Comparison of ENCODE assay signal across 9 cellular contexts in genomic region chr17:31548709-31549108, GRCh38.
DNase-seq lines count a peak whose midpoint lies in the region; ATAC-seq, FAIRE-seq and TF ChIP-seq lines count a peak whose summit lies in the region.
"Had no signal": no experiment of that assay in that cellular context is flagged by ENCODE, and none has a peak within 500 bp of the region (broad histone marks: within the 10 kb centered on the region; RNA-seq: fewer than 3 reads in every experiment).

No MANE protein-coding gene starts in this region.

- H3K9ac ChIP-seq in K562 (ENCODE audit: insufficient read depth in 1 of 2, low read depth in 2 of 2, low read length in 2 of 2): peak overlapping the region; percentile 38 to 87; a peak in 3 of 4 replicates

- peaks cover 7% of the 10 kb centered on the region; the same call in 2 of the 3 replicates for H3K79me2 ChIP-seq in K562 (ENCODE audit: control insufficient read depth, insufficient read depth, low read length)

- H3K4me1 ChIP-seq in K562 (replicated peaks in 1 of 2; ENCODE audit: control insufficient read depth in 2 of 2, insufficient read depth in 2 of 2, low read length in 2 of 2): peaks cover 3 to 9% of the 10 kb centered on the region in 2 experiments; a peak in 4 of 5 replicates

- peak overlapping the region; percentile 94; the same call in 2 of the 3 replicates for H3K27ac ChIP-seq in K562 (ENCODE audit: extremely low read depth, low read depth, low read length)

- CTCF ChIA-PET in K562 (lab: Yijun Ruan, JAX; ENCODE audit: low intra/inter-chr PET ratio): no interaction called here

- no peaks in the 10 kb centered on the region for H3K36me3 Mint-ChIP-seq in activated naive CD4-positive, alpha-beta T cell treated with anti-CD3 and anti-CD28 coated beads, Interleukin-2, amount 50 U/mL, for 24 hours
- no peaks in the 10 kb centered on the region for H3K36me3 Mint-ChIP-seq in memory B cell

- H3K9me3 ChIP-seq in K562 (replicated peaks; ENCODE audit: control insufficient read depth, insufficient read depth, low read depth, low read length): no peaks in the 10 kb centered on the region

- BruUV-seq in K562 (replicated peaks; lab: Mats Ljungman, UMichigan): TSS peak; percentile 88

- POLR2A ChIA-PET in K562 (lab: Yijun Ruan, JAX): interaction anchor here (0.7 to 1.5 kb wide), 2 partner anchors 8 to 14 kb away, joined by 3 read pairs; no protein-coding TSS in a partner anchor

- intact Hi-C loops in K562 (cut with micrococcal nuclease): no loop called here

- ATAC-seq in K562 (peak; percentile 25; the same call in 2 of the 3 replicates), memory B cell (ENCODE audit: low read depth) (no peak), HG02981 (IDR thresholded peaks at IDR 0.05; ENCODE audit: unreplicated experiment) (no peak), HG03460 (IDR thresholded peaks at IDR 0.05; ENCODE audit: unreplicated experiment) (no peak), GM21360 (IDR thresholded peaks at IDR 0.05; ENCODE audit: unreplicated experiment) (no peak)

- WGBS in K562 (ENCODE audit: insufficient coverage, low coverage, missing lambda C conversion rate): 43% methylated on average over 5 of the region's 5 CpGs

- peak overlapping the region; percentile 92 for H3K27ac Mint-ChIP-seq in activated naive CD4-positive, alpha-beta T cell treated with anti-CD3 and anti-CD28 coated beads, Interleukin-2, amount 50 U/mL, for 24 hours
- no peak overlapping the region for H3K27ac Mint-ChIP-seq in memory B cell

- peak overlapping the region; percentile 97 for H3K4me3 ChIP-seq in K562

- peaks cover 22% of the 10 kb centered on the region for H3K4me1 Mint-ChIP-seq in activated naive CD4-positive, alpha-beta T cell treated with anti-CD3 and anti-CD28 coated beads, Interleukin-2, amount 50 U/mL, for 24 hours
- H3K4me1 Mint-ChIP-seq in memory B cell: peaks cover 20% of the 10 kb centered on the region

- 0 out of 2 replicates have a peak, but pooled peaks cover under 1% of the 10 kb centered on the region for H4K20me1 ChIP-seq in K562 (replicated peaks; ENCODE audit: control insufficient read depth, insufficient read depth, low read length)

- H3K4me3 Mint-ChIP-seq in activated naive CD4-positive, alpha-beta T cell treated with anti-CD3 and anti-CD28 coated beads, Interleukin-2, amount 50 U/mL, for 24 hours: peak overlapping the region; percentile 90
- H3K4me3 Mint-ChIP-seq in memory B cell: peak overlapping the region; percentile 93

- peak overlapping the region; percentile 99 for H3K4me2 ChIP-seq in K562 (ENCODE audit: insufficient read depth, low read length)

- TF ChIP-seq POLR2A in K562 (conservative IDR thresholded peaks at IDR 0.05): no peak

- no peak for DNase-seq in activated naive CD4-positive, alpha-beta T cell (lab: John Stamatoyannopoulos, UW)
- DNase-seq in K562 (ENCODE audit: extremely low read depth in 1 of 4, low spot score in 3 of 4): peak; percentile 35 to 67 (median 50)
- no peak for DNase-seq in memory B cell (ENCODE audit: low spot score in 2 of 2)
- DNase-seq in frontal cortex (ENCODE audit: low spot score in 2 of 2): no peak
- DNase-seq: activated CD4-positive, alpha-beta T cell treated with anti-CD3 and anti-CD28 coated beads for 4 hours had no signal

- H3K9me1 ChIP-seq in K562 (ENCODE audit: control insufficient read depth, insufficient read depth, low read length): no peaks in the 10 kb centered on the region

- no peak for TF ChIP-seq EP300 in K562 (IDR thresholded peaks at IDR 0.05; ENCODE audit: low read length)

- no peaks in the 10 kb centered on the region for H3K27me3 Mint-ChIP-seq in activated naive CD4-positive, alpha-beta T cell treated with anti-CD3 and anti-CD28 coated beads, Interleukin-2, amount 50 U/mL, for 24 hours
- H3K27me3 Mint-ChIP-seq in memory B cell: no peaks in the 10 kb centered on the region

- in situ Hi-C loops in K562 (cut with MboI): no loop called here

- TF ChIP-seq RAD21 in K562 (CRISPR knock-in tag; conservative IDR thresholded peaks at IDR 0.05 in 1 of 2, IDR thresholded peaks at IDR 0.05 in 1 of 2): no peak

- no peak for FAIRE-seq in K562 (lab: Jason Lieb, UNC)
- no peak for FAIRE-seq in frontal cortex (lab: Jason Lieb, UNC)

- H3K27me3 ChIP-seq in K562 (ENCODE audit: control insufficient read depth in 2 of 2, insufficient read depth in 2 of 2, low read length in 2 of 2): peaks cover 5 to 8% of the 10 kb centered on the region in 2 experiments; a peak in 4 of 5 replicates

- no peaks in the 10 kb centered on the region for H3K36me3 ChIP-seq in K562 (ENCODE audit: control insufficient read depth, insufficient read depth, low read length)

- no peak for TF ChIP-seq CTCF in K562 (IDR thresholded peaks at IDR 0.05 in 2 of 3, conservative IDR thresholded peaks at IDR 0.05 in 1 of 3; ENCODE audit: insufficient read depth in 2 of 3, low read depth in 1 of 3, low read length in 3 of 3)

- H2AFZ ChIP-seq in K562 (ENCODE audit: low read depth, low read length): peak overlapping the region; percentile 98

- H3K9me3 Mint-ChIP-seq in activated naive CD4-positive, alpha-beta T cell treated with anti-CD3 and anti-CD28 coated beads, Interleukin-2, amount 50 U/mL, for 24 hours: no peaks in the 10 kb centered on the region
- no peaks in the 10 kb centered on the region for H3K9me3 Mint-ChIP-seq in memory B cell

TF ChIP-seq in K562, 482 proteins besides CTCF, POLR2A, EP300 and RAD21:
- no peak for TF ChIP-seq ZSCAN29 (IDR thresholded peaks at IDR 0.05)
- TF ChIP-seq BCOR (IDR thresholded peaks at IDR 0.05): no peak
- TF ChIP-seq NFE2 (IDR thresholded peaks at IDR 0.05; ENCODE audit: low read depth): 0 out of 2 replicates have a peak, but pooled peaks have one; percentile 21
- no peak for TF ChIP-seq BHLHE40 (IDR thresholded peaks at IDR 0.05; ENCODE audit: low read length)
- TF ChIP-seq MCM2 (IDR thresholded peaks at IDR 0.05; ENCODE audit: low read depth): no peak

Comparison
In these comparisons a context has a peak if more than half of its experiments do, and no peak if none do; other contexts are left out.
1. DNase-seq: peak in K562 (4 of 4); none in activated naive CD4-positive, alpha-beta T cell (0 of 4), memory B cell (0 of 2) and frontal cortex (0 of 2).